In the genomic region with DNA sequence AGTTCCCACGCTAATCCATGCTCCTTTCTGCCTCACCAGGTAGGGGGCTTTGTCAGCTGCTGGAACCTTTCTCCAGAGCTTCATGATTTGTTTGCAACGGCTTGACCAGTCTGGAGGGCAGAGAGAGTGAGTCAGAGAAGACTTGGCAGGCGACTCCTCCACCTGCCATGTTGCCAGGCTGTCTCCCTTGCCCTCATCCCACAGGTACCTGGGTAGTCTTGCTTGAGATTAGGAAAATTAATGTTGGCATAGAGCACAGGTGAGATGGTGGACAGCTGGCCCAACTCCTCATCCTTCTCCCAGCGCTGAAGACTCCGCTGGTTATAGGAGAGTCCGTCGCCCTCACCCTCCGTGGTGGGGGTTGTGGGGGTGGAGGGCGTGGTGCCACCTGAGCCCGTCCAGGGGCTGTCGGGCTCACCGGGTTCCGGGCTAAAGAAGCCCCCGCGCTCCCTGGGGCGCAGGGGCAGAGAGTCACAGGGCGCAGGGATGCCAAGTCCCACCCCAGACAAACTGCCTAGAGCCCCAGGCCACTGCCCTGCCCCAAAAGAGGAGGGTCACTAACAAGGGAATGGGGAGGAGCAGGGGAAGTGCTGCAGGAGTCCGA, we compare ENCODE assay signal across 34 cellular contexts. TPM values are rescaled to one million over a fixed set of nuclear protein-coding genes. Genes with fewer than 3 reads are reported as not detected.
DNase-seq lines count a peak whose midpoint lies in the region; ATAC-seq and TF ChIP-seq lines count a peak whose summit lies in the region.
"Had no signal": no experiment of that assay in that cellular context is flagged by ENCODE, and none has a peak within 500 bp of the region (broad histone marks: within the 10 kb centered on the region; RNA-seq: fewer than 3 reads in every experiment).

No MANE protein-coding gene starts in this region.

- DNase-seq in right cardiac atrium, result peak in 2 of 3 donors; percentile 43 to 53
- DNase-seq in left cardiac atrium, result no peak
- DNase-seq in Panc1 (ENCODE audit: low read depth, low spot score), result no peak
- DNase-seq in effector memory CD8-positive, alpha-beta T cell, result no peak
- DNase-seq in activated CD4-positive, CD25-positive, alpha-beta regulatory T cell (lab: John Stamatoyannopoulos, UW), result no peak
- no peak for DNase-seq in NOMO-1 (lab: John Stamatoyannopoulos, UW; ENCODE audit: unreplicated experiment in 2 of 2)
- no peak for DNase-seq in activated T-cell treated with anti-CD3 and anti-CD28 coated beads, Interleukin-2, amount 50 U/mL, for 1 hour
- DNase-seq: activated CD4-positive, alpha-beta T cell treated with anti-CD3 and anti-CD28 coated beads for 4 hours; activated CD8-positive, alpha-beta memory T cell treated with anti-CD3 and anti-CD28 coated beads for 24 hours; activated effector memory CD4-positive, alpha-beta T cell treated with anti-CD3 and anti-CD28 coated beads, Interleukin-2, amount 50 U/mL, for 16 hours; activated T-cell treated with anti-CD3 and anti-CD28 coated beads, Interleukin-2, amount 50 U/mL, for 24 hours; central memory CD4-positive, alpha-beta T cell; EL; gastrocnemius medialis; KG1; kidney glomerular epithelial cell; MM.1S; NCI-H1105 treated with DMSO at 0.1 percent for 48 hours; NCI-H187 treated with DMSO at 0.1 percent for 48 hours; NCI-H2171 treated with DMSO at 0.1 percent for 48 hours; NCI-H524 treated with DMSO at 0.1 percent for 48 hours; retina; uterus had no signal

- ATAC-seq in right cardiac atrium, result no peak
- ATAC-seq in left cardiac atrium, result no peak
- ATAC-seq in Panc1, result peak; percentile 41
- no peak for ATAC-seq in effector memory CD8-positive, alpha-beta T cell (replicated peaks)
- ATAC-seq: GM12878, pancreas had no signal

- H3K4me3 Mint-ChIP-seq in effector memory CD8-positive, alpha-beta T cell, result no peak overlapping the region
- H3K4me3 Mint-ChIP-seq: activated T-cell treated with anti-CD3 and anti-CD28 coated beads, Interleukin-2, amount 50 U/mL, for 24 hours; memory B cell; stimulated activated naive CD8-positive, alpha-beta T cell treated with anti-CD3 and anti-CD28 coated beads, Interleukin-15, Interleukin-2, amounts not matched to agents 100 ng/mL and 50 ng/mL, for 24 hours had no signal

- no peaks in the 10 kb centered on the region for H3K27me3 Mint-ChIP-seq in effector memory CD8-positive, alpha-beta T cell
- H3K27me3 Mint-ChIP-seq: activated T-cell treated with anti-CD3 and anti-CD28 coated beads, Interleukin-2, amount 50 U/mL, for 24 hours; memory B cell; stimulated activated naive CD8-positive, alpha-beta T cell treated with anti-CD3 and anti-CD28 coated beads, Interleukin-15, Interleukin-2, amounts not matched to agents 100 ng/mL and 50 ng/mL, for 24 hours had no signal

- no peaks in the 10 kb centered on the region for H3K9me3 Mint-ChIP-seq in effector memory CD8-positive, alpha-beta T cell
- H3K9me3 Mint-ChIP-seq: activated T-cell treated with anti-CD3 and anti-CD28 coated beads, Interleukin-2, amount 50 U/mL, for 24 hours; memory B cell; stimulated activated naive CD8-positive, alpha-beta T cell treated with anti-CD3 and anti-CD28 coated beads, Interleukin-15, Interleukin-2, amounts not matched to agents 100 ng/mL and 50 ng/mL, for 24 hours had no signal

- no peak for TF ChIP-seq CTCF in Panc1 (IDR thresholded peaks at IDR 0.05)

- 89% methylated on average over 18 of the region's 18 CpGs for WGBS in right cardiac atrium

- peaks cover 34% of the 10 kb centered on the region for H3K36me3 ChIP-seq in Panc1 (ENCODE audit: control insufficient read depth, insufficient read depth, low read length)
- H3K36me3 ChIP-seq: uterus had no signal

- CTCF ChIA-PET in Panc1 (lab: Charles Lee), result interaction anchor here (1.6 kb wide), 1 partner anchor 45 kb away, joined by 3 read pairs; no protein-coding TSS in a partner anchor

- H3K4me3 ChIP-seq in right cardiac atrium (ENCODE audit: low read length) (no peak overlapping the region), Panc1 (ENCODE audit: low read depth in 2 of 2, low read length in 2 of 2) (no peak overlapping the region)
- H3K4me3 ChIP-seq: dorsolateral prefrontal cortex, gastrocnemius medialis, GM12878, pancreas, Peyer's patch, smooth muscle cell, thoracic aorta, uterus had no signal

- POLR2A ChIA-PET in Panc1 (lab: Charles Lee), result no interaction called here

- BruUV-seq in Panc1 (replicated peaks; lab: Mats Ljungman, UMichigan), result no TSS peak

- H3K27ac ChIP-seq in right cardiac atrium (ENCODE audit: low read length), result no peak overlapping the region
- H3K27ac ChIP-seq in Panc1 (ENCODE audit: low read length), result no peak overlapping the region
- H3K27ac ChIP-seq: gastrocnemius medialis, pancreas, Peyer's patch, thoracic aorta, uterus, VCaP had no signal

- H3K27me3 ChIP-seq in right cardiac atrium (ENCODE audit: control insufficient read depth, insufficient read depth) (no peaks in the 10 kb centered on the region), Panc1 (ENCODE audit: control insufficient read depth, insufficient read depth, low read length) (no peaks in the 10 kb centered on the region)
- H3K27me3 ChIP-seq: dorsolateral prefrontal cortex, gastrocnemius medialis, pancreas, Peyer's patch, uterus had no signal

- intact Hi-C loops in right cardiac atrium (cut with DNase I) (no loop called here), left cardiac atrium (cut with DNase I) (no loop called here), Panc1 (cut with micrococcal nuclease; ENCODE audit: unreplicated experiment) (no loop called here)

- H3K9me3 ChIP-seq in right cardiac atrium (ENCODE audit: control insufficient read depth, low read length) (no peaks in the 10 kb centered on the region), Panc1 (ENCODE audit: control insufficient read depth, insufficient read depth, low read depth, low read length) (no peaks in the 10 kb centered on the region)
- H3K9me3 ChIP-seq: gastrocnemius medialis, pancreas, Peyer's patch, thoracic aorta, uterus had no signal

- H3K4me1 Mint-ChIP-seq in effector memory CD8-positive, alpha-beta T cell (ENCODE audit: low read depth in 2 of 2), result peaks cover 14 to 15% of the 10 kb centered on the region in 2 donors

- peak overlapping the region; percentile 32 to 94 for H3K27ac Mint-ChIP-seq in effector memory CD8-positive, alpha-beta T cell
- H3K27ac Mint-ChIP-seq: activated T-cell treated with anti-CD3 and anti-CD28 coated beads, Interleukin-2, amount 50 U/mL, for 24 hours; memory B cell; stimulated activated naive CD8-positive, alpha-beta T cell treated with anti-CD3 and anti-CD28 coated beads, Interleukin-15, Interleukin-2, amounts not matched to agents 100 ng/mL and 50 ng/mL, for 24 hours had no signal

- peaks cover 87% of the 10 kb centered on the region for H3K36me3 Mint-ChIP-seq in effector memory CD8-positive, alpha-beta T cell (ENCODE audit: insufficient read depth)

- in situ Hi-C loops in Panc1 (cut with HindIII; ENCODE audit: low pct_unique_long_range_greater_than_20kb, low sequenced_read_pairs), result no loop called here

- H3K4me1 ChIP-seq in right cardiac atrium (ENCODE audit: control insufficient read depth, insufficient read depth, low read length), result no peaks in the 10 kb centered on the region
- no peaks in the 10 kb centered on the region for H3K4me1 ChIP-seq in Panc1 (ENCODE audit: control insufficient read depth, insufficient read depth, low read length)
- H3K4me1 ChIP-seq: gastrocnemius medialis, pancreas, Peyer's patch, uterus had no signal

RNA-seq across cellular contexts. Expression of gene KMT2D, which starts 18.6 kb away (rescaled TPM):
- 10 to 100 TPM; 38.8 to 53.5 (median 46.2) TPM for total RNA-seq in right cardiac atrium
- polyA plus RNA-seq in right cardiac atrium, result 43.1 TPM
- total RNA-seq in left cardiac atrium, result 10 to 100 TPM; 44.1 to 47.4 TPM
- 64.7 TPM for total RNA-seq in Panc1 (2021; ENCODE audit: unreplicated experiment)
- polyA plus RNA-seq in Panc1 (2012; ENCODE audit: insufficient read length), result 49.9 TPM

RNA-seq across cellular contexts. Expression of gene PRKAG1, which starts 23.4 kb away (rescaled TPM):
- 10 to 100 TPM; 65.7 to 88.9 (median 80.7) TPM for total RNA-seq in right cardiac atrium
- 72.4 TPM for polyA plus RNA-seq in right cardiac atrium
- total RNA-seq in left cardiac atrium, result 10 to 100 TPM; 70.2 to 72.2 TPM
- 57.3 TPM for total RNA-seq in Panc1 (2021; ENCODE audit: unreplicated experiment)
- polyA plus RNA-seq in Panc1 (2012; ENCODE audit: insufficient read length), result 55.5 TPM

RNA-seq across cellular contexts. Expression of gene RHEBL1, which starts 27.8 kb away (rescaled TPM):
- under 1 TPM in 2 of 4 donors, not detected in 2; 0.21 to 0.31 TPM for total RNA-seq in right cardiac atrium
- 0.59 TPM for polyA plus RNA-seq in right cardiac atrium
- under 1 TPM; 0.24 to 0.41 TPM for total RNA-seq in left cardiac atrium
- total RNA-seq in Panc1 (2021; ENCODE audit: unreplicated experiment), result 4.7 TPM
- polyA plus RNA-seq in Panc1 (2012; ENCODE audit: insufficient read length), result 5.1 TPM
- total RNA-seq: Peyer's patch had no signal

RNA-seq across cellular contexts. Expression of gene DDN, which starts 42.8 kb away (rescaled TPM):
- total RNA-seq in right cardiac atrium (1 to 10 TPM in 2 of 4 donors, under 1 TPM in 2; 0.42 to 2.8 (median 1.1) TPM), left cardiac atrium (under 1 TPM; 0.29 to 0.84 TPM), Panc1 (2021; ENCODE audit: unreplicated experiment) (0.51 TPM)
- polyA plus RNA-seq in right cardiac atrium, result 1.6 TPM
- 0.30 TPM for polyA plus RNA-seq in Panc1 (2012; ENCODE audit: insufficient read length)

RNA-seq across cellular contexts. Expression of gene DHH, which starts 52.6 kb away (rescaled TPM):
- total RNA-seq in right cardiac atrium (1 to 10 TPM in 1 of 4 donors, under 1 TPM in 3; 0.35 to 1.7 (median 0.68) TPM), left cardiac atrium (1 to 10 TPM in 1 of 2 donors, under 1 TPM in 1; 0.97 to 1.0 TPM), Panc1 (2021; ENCODE audit: unreplicated experiment) (1.9 TPM)
- 0.54 TPM for polyA plus RNA-seq in right cardiac atrium
- 2.1 TPM for polyA plus RNA-seq in Panc1 (2012; ENCODE audit: insufficient read length)
- total RNA-seq: GM12878, HT1080 had no signal
- polyA plus RNA-seq: BJ, smooth muscle cell had no signal

Comparison
In these comparisons a context has a peak if more than half of its experiments do, and no peak if none do; other contexts are left out.
1. DNase-seq: peak in right cardiac atrium (2 of 3); none in left cardiac atrium (single experiment), Panc1 (single experiment), effector memory CD8-positive, alpha-beta T cell (0 of 3), activated CD4-positive, CD25-positive, alpha-beta regulatory T cell (0 of 4), NOMO-1 (0 of 2) and activated T-cell treated with anti-CD3 and anti-CD28 coated beads, Interleukin-2, amount 50 U/mL, for 1 hour (single experiment).